Comparison of ENCODE assay signal across 10 cellular contexts in genomic region chr2:218261424-218262273, GRCh38. TPM values are rescaled to one million over a fixed set of nuclear protein-coding genes. Genes with fewer than 3 reads are reported as not detected.
DNase-seq lines count a peak whose midpoint lies in the region; ATAC-seq and TF ChIP-seq lines count a peak whose summit lies in the region.
"Had no signal": no experiment of that assay in that cellular context is flagged by ENCODE, and none has a peak within 500 bp of the region (broad histone marks: within the 10 kb centered on the region; RNA-seq: fewer than 3 reads in every experiment).

No MANE protein-coding gene starts in this region.

- H3K27me3 Mint-ChIP-seq in MCF 10A (ENCODE audit: insufficient read depth, unreplicated experiment) (no peaks in the 10 kb centered on the region), activated B cell treated with CpG ODN at 0.5 μM for 24 hours (no peaks in the 10 kb centered on the region), type B pancreatic cell (no peaks in the 10 kb centered on the region)
- H3K27me3 Mint-ChIP-seq: activated CD4-positive, alpha-beta T cell treated with anti-CD3 and anti-CD28 coated beads for 36 hours had no signal

- H3K4me3 ChIP-seq in breast epithelium (no peak overlapping the region), mononuclear cell (ENCODE audit: low read length) (peak overlapping the region; percentile 18)

- H3K9me3 Mint-ChIP-seq in MCF 10A (ENCODE audit: unreplicated experiment) (no peaks in the 10 kb centered on the region), activated B cell treated with CpG ODN at 0.5 μM for 24 hours (no peaks in the 10 kb centered on the region), type B pancreatic cell (no peaks in the 10 kb centered on the region)

- H3K27ac Mint-ChIP-seq in MCF 10A (ENCODE audit: low read depth, unreplicated experiment) (no peak overlapping the region), activated B cell treated with CpG ODN at 0.5 μM for 24 hours (peak overlapping the region; percentile 78), type B pancreatic cell (peak overlapping the region; percentile 72)
- H3K27ac Mint-ChIP-seq: activated CD4-positive, alpha-beta T cell treated with anti-CD3 and anti-CD28 coated beads for 36 hours had no signal

- DNase-seq in breast epithelium (ENCODE audit: low spot score in 2 of 2) (peak in 1 of 2 donors; percentile 30), MCF 10A (ENCODE audit: unreplicated experiment) (no peak), activated B cell treated with CpG ODN at 0.5 μM for 24 hours (no peak), type B pancreatic cell (ENCODE audit: extremely low spot score, unreplicated experiment) (no peak)
- DNase-seq: activated CD4-positive, alpha-beta T cell treated with anti-CD3 and anti-CD28 coated beads for 36 hours; NCI-H345 had no signal

- CTCF ChIA-PET in MCF 10A (lab: Yijun Ruan, JAX) (interaction anchor here (0.6 to 1.8 kb wide), 4 partner anchors 14 to 145 kb away, joined by 3 to 4 read pairs (median 4); no protein-coding TSS in a partner anchor), activated B cell treated with CpG ODN at 0.5 μM for 24 hours (lab: Charles Lee) (no interaction called here)

- intact Hi-C loops in breast epithelium (cut with DNase I; ENCODE audit: low total_unique reads) (no loop called here), MCF 10A (cut with micrococcal nuclease) (no loop called here), activated B cell treated with CpG ODN at 0.5 μM for 24 hours (cut with micrococcal nuclease) (no loop called here)

- peak overlapping the region; percentile 45 to 96 for H3K27ac ChIP-seq in breast epithelium

- H3K4me1 ChIP-seq in breast epithelium (no peaks in the 10 kb centered on the region), mononuclear cell (ENCODE audit: insufficient read depth, low read length) (peaks cover 79% of the 10 kb centered on the region)

- no TSS peak for BruUV-seq in MCF 10A (replicated peaks; lab: Mats Ljungman, UMichigan)

- TF ChIP-seq POLR2A in breast epithelium (IDR thresholded peaks at IDR 0.05), result no peak

- peaks cover 34% of the 10 kb centered on the region for H3K36me3 Mint-ChIP-seq in MCF 10A (ENCODE audit: insufficient read depth, unreplicated experiment)
- H3K36me3 Mint-ChIP-seq in activated B cell treated with CpG ODN at 0.5 μM for 24 hours (ENCODE audit: low read depth), result peaks cover 36% of the 10 kb centered on the region
- H3K36me3 Mint-ChIP-seq in type B pancreatic cell, result peaks cover 9% of the 10 kb centered on the region

- POLR2A ChIA-PET in MCF 10A (lab: Yijun Ruan, JAX) (interaction anchor here (1.2 to 1.3 kb wide), 2 partner anchors 8 to 9 kb away, joined by 5 to 6 read pairs; partner anchors contain the start of genes AAMP and PNKD), activated B cell treated with CpG ODN at 0.5 μM for 24 hours (lab: Charles Lee) (interaction anchor here (0.8 to 8.4 kb wide), 3 partner anchors 9 to 43 kb away, joined by 3 to 94 read pairs (median 8); partner anchors contain the start of genes AAMP, ARPC2 and PNKD)

- TF ChIP-seq CTCF in breast epithelium (IDR thresholded peaks at IDR 0.05) (no peak), MCF 10A (IDR thresholded peaks at IDR 0.05; ENCODE audit: unreplicated experiment) (no peak), activated B cell treated with CpG ODN at 0.5 μM for 24 hours (IDR thresholded peaks at IDR 0.05) (no peak), type B pancreatic cell (conservative IDR thresholded peaks at IDR 0.05) (no peak)

- peaks cover 13% of the 10 kb centered on the region for H3K36me3 ChIP-seq in breast epithelium

- H3K27me3 ChIP-seq in breast epithelium (no peaks in the 10 kb centered on the region), mononuclear cell (ENCODE audit: insufficient read depth, low read length) (no peaks in the 10 kb centered on the region)

- peaks cover 1% of the 10 kb centered on the region for H3K4me1 Mint-ChIP-seq in MCF 10A (ENCODE audit: insufficient read depth, unreplicated experiment)
- peaks cover 65% of the 10 kb centered on the region for H3K4me1 Mint-ChIP-seq in activated B cell treated with CpG ODN at 0.5 μM for 24 hours
- peaks cover 33% of the 10 kb centered on the region for H3K4me1 Mint-ChIP-seq in type B pancreatic cell (ENCODE audit: unreplicated experiment)

- H3K9me3 ChIP-seq in breast epithelium, result no peaks in the 10 kb centered on the region
- no peaks in the 10 kb centered on the region for H3K9me3 ChIP-seq in mononuclear cell (ENCODE audit: low read depth, low read length)

- no peak overlapping the region for H3K4me3 Mint-ChIP-seq in MCF 10A (ENCODE audit: unreplicated experiment)
- H3K4me3 Mint-ChIP-seq in activated B cell treated with CpG ODN at 0.5 μM for 24 hours, result peak overlapping the region; percentile 24
- H3K4me3 Mint-ChIP-seq in type B pancreatic cell, result no peak overlapping the region
- H3K4me3 Mint-ChIP-seq: activated CD4-positive, alpha-beta T cell treated with anti-CD3 and anti-CD28 coated beads for 36 hours had no signal

- ATAC-seq in activated B cell treated with CpG ODN at 0.5 μM for 24 hours (ENCODE audit: low read depth), result no peak
- ATAC-seq in activated CD4-positive, CD25-positive, alpha-beta regulatory T cell treated with anti-CD3 and anti-CD28 coated beads, Interleukin-2, amount 50 U/mL, for 24 hours, result no peak
- ATAC-seq in HG03342 (IDR thresholded peaks at IDR 0.05; ENCODE audit: unreplicated experiment), result no peak
- ATAC-seq in GM19351 (IDR thresholded peaks at IDR 0.05; ENCODE audit: unreplicated experiment), result no peak
- ATAC-seq: activated CD4-positive, alpha-beta T cell treated with anti-CD3 and anti-CD28 coated beads for 36 hours had no signal

RNA-seq across cellular contexts. Expression of gene GPBAR1, which starts 0.8 kb away (rescaled TPM):
- total RNA-seq in breast epithelium, result 10 to 100 TPM in 1 of 3 donors, 1 to 10 TPM in 2; 5.2 to 22.2 (median 8.5) TPM
- 0.16 TPM in 1 of 2 replicates, not detected in the other for total RNA-seq in MCF 10A (2022)
- 0.67 and 0.81 TPM in 2 replicates for total RNA-seq in activated B cell treated with CpG ODN at 0.5 μM for 24 hours
- 2.9 TPM for total RNA-seq in mononuclear cell
- 2.1 and 5.7 TPM in 2 replicates for total RNA-seq in type B pancreatic cell (ENCODE audit: low replicate concordance)

RNA-seq across cellular contexts. Expression of gene AAMP, which starts 8.3 kb away (rescaled TPM):
- 100 to 1,000 TPM; 150 to 164 (median 151) TPM for total RNA-seq in breast epithelium
- 95.7 and 98.7 TPM in 2 replicates for total RNA-seq in MCF 10A (2022)
- total RNA-seq in activated B cell treated with CpG ODN at 0.5 μM for 24 hours, result 63.4 and 63.6 TPM in 2 replicates
- 27.1 TPM for total RNA-seq in mononuclear cell
- total RNA-seq in type B pancreatic cell (ENCODE audit: low replicate concordance), result 82.2 and 97.8 TPM in 2 replicates

RNA-seq across cellular contexts. Expression of gene PNKD, which starts 8.7 kb away (rescaled TPM):
- total RNA-seq in breast epithelium (10 to 100 TPM; 30.2 to 48.3 (median 35.6) TPM), MCF 10A (2022) (13.0 and 23.1 TPM in 2 replicates), activated B cell treated with CpG ODN at 0.5 μM for 24 hours (21.0 and 23.7 TPM in 2 replicates), mononuclear cell (14.2 TPM), type B pancreatic cell (ENCODE audit: low replicate concordance) (58.4 and 66.4 TPM in 2 replicates)

RNA-seq across cellular contexts. Expression of gene TMBIM1, which starts 30.7 kb away (rescaled TPM):
- 100 to 1,000 TPM; 168 to 330 (median 170) TPM for total RNA-seq in breast epithelium
- total RNA-seq in MCF 10A (2022), result 96.8 and 107 TPM in 2 replicates
- total RNA-seq in activated B cell treated with CpG ODN at 0.5 μM for 24 hours, result 40.7 and 45.0 TPM in 2 replicates
- total RNA-seq in mononuclear cell, result 87.5 TPM
- total RNA-seq in type B pancreatic cell (ENCODE audit: low replicate concordance), result 94.5 and 303 TPM in 2 replicates

RNA-seq across cellular contexts. Expression of gene ARPC2, which starts 44.7 kb away (rescaled TPM):
- total RNA-seq in breast epithelium (100 to 1,000 TPM; 212 to 336 (median 248) TPM), MCF 10A (2022) (196 and 284 TPM in 2 replicates), activated B cell treated with CpG ODN at 0.5 μM for 24 hours (711 and 737 TPM in 2 replicates), mononuclear cell (551 TPM), type B pancreatic cell (ENCODE audit: low replicate concordance) (211 and 384 TPM in 2 replicates)
